In genomic region chr15:39781147-39781966, GRCh38 we compare ENCODE assay signal across 1 cellular context.
TF ChIP-seq lines count a peak whose summit lies in the region.

No MANE protein-coding gene starts in this region.

TF ChIP-seq in GM12878, 131 proteins besides CTCF, POLR2A, EP300 and RAD21 (continued from another document):
- TF ChIP-seq YY1 (IDR thresholded peaks at IDR 0.05; ENCODE audit: low read depth, low read length) (no peak), TARDBP (IDR thresholded peaks at IDR 0.05; ENCODE audit: borderline replicate concordance) (no peak), CEBPB (IDR thresholded peaks at IDR 0.05; ENCODE audit: borderline replicate concordance in 1 of 2, low read depth in 2 of 2, low read length in 2 of 2) (no peak), ASH2L (IDR thresholded peaks at IDR 0.05; ENCODE audit: borderline replicate concordance, low read depth) (no peak), BRCA1 (IDR thresholded peaks at IDR 0.05; ENCODE audit: low read depth, low read length) (no peak), BACH1 (IDR thresholded peaks at IDR 0.05; ENCODE audit: borderline replicate concordance) (no peak), FOS (IDR thresholded peaks at IDR 0.05; ENCODE audit: borderline replicate concordance, extremely low read depth, insufficient read length) (no peak), BCLAF1 (IDR thresholded peaks at IDR 0.05) (no peak)
